Comparison of ENCODE assay signal across 20 cellular contexts in the genomic region with DNA sequence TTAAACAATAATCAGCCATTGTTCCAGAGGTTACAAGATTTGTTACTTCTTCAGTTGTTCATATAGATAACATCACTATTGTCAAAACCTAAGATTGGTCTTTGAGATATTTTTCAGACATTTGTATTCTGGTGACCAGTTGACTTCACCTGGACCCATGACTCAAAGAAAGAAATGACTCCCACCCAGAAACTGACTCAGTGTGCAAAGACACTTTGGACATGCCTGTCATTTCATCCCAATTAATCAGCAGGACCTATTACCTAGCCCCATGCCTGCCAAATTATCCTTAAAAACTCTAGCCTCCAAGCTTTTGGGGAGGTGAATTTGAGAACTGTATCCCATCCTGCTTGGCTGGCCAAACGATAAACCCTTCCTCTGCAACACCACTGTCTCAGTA. TPM values are rescaled to one million over a fixed set of nuclear protein-coding genes. Genes with fewer than 3 reads are reported as not detected.
"Had no signal": no experiment of that assay in that cellular context is flagged by ENCODE, and none has a peak within 500 bp of the region (broad histone marks: within the 10 kb centered on the region; RNA-seq: fewer than 3 reads in every experiment).

No MANE protein-coding gene starts in this region.

- H3K4me2 ChIP-seq: KMS-11 had no signal

- DNase-seq: Kasumi-1, MM.1S, NCI-H1092 treated with DMSO at 0.1 percent for 48 hours, NCI-H1436, NCI-H187, NCI-H2029, NCI-H2081 treated with DMSO at 0.1 percent for 48 hours, NCI-H2171, NCI-H226, NCI-H446, NCI-H510A, NCI-H524 treated with DMSO at 0.1 percent for 48 hours, NCI-H69, NCI-H774, SHP77 treated with DMSO at 0.1 percent for 48 hours, SJCRH30 had no signal

- H3K4me1 ChIP-seq: SJCRH30 had no signal

- H3K27me3 ChIP-seq: SJCRH30 had no signal

- H3K9me3 ChIP-seq: SJCRH30 had no signal

- H3K27ac ChIP-seq: KMS-11, SJCRH30 had no signal

- H3K36me3 ChIP-seq: SJCRH30 had no signal

- H3K4me3 ChIP-seq: K562, SJCRH30 had no signal

- FAIRE-seq: K562 had no signal

- H3K9ac ChIP-seq: KMS-11 had no signal

RNA-seq across cellular contexts. Expression of gene TSPAN11, which starts 27.7 kb away (rescaled TPM):
- total RNA-seq: HT1080, K562 had no signal
- polyA plus RNA-seq: IgD-negative memory B cell, K562 had no signal
